Comparison of ENCODE assay signal across 2 cellular contexts in genomic region chr4:53476232-53477037, GRCh38.
TF ChIP-seq lines count a peak whose summit lies in the region.

No MANE protein-coding gene starts in this region.

TF ChIP-seq in GM23338, 12 proteins besides CTCF, POLR2A, EP300 and RAD21 (continued from another document):
- TF ChIP-seq REST (IDR thresholded peaks at IDR 0.05; ENCODE audit: unreplicated experiment) (no peak), EZH2 (IDR thresholded peaks at IDR 0.05; ENCODE audit: low read depth, unreplicated experiment) (no peak), STAT1 (IDR thresholded peaks at IDR 0.05; ENCODE audit: unreplicated experiment) (no peak), ZNF462 (CRISPR knock-in tag; IDR thresholded peaks at IDR 0.05) (no peak), ZNF331 (CRISPR knock-in tag; IDR thresholded peaks at IDR 0.05; ENCODE audit: low read depth) (no peak), CREB1 (CRISPR knock-in tag; IDR thresholded peaks at IDR 0.05; ENCODE audit: low read depth) (no peak), POLR2AphosphoS5 (IDR thresholded peaks at IDR 0.05; ENCODE audit: low read depth) (no peak), ETS1 (IDR thresholded peaks at IDR 0.05) (no peak)

TF ChIP-seq in SK-N-SH, 30 proteins besides CTCF, POLR2A, EP300 and RAD21 (continued from another document):
- TF ChIP-seq REST (IDR thresholded peaks at IDR 0.05; ENCODE audit: low read depth, low read length) (no peak), FOXM1 (IDR thresholded peaks at IDR 0.05; ENCODE audit: low read depth) (no peak), POLR2AphosphoS5 (IDR thresholded peaks at IDR 0.05; ENCODE audit: low read depth, low read length) (peak; percentile 18; the same call in 1 of the 2 replicates), PBX3 (IDR thresholded peaks at IDR 0.05) (peak; percentile 38; the same call in 1 of the 2 replicates), MXI1 (IDR thresholded peaks at IDR 0.05; ENCODE audit: low read depth, low read length) (no peak), GATA2 (CRISPR knock-in tag; IDR thresholded peaks at IDR 0.05) (no peak), IRF3 (IDR thresholded peaks at IDR 0.05; ENCODE audit: low read depth, low read length) (no peak), TEAD4 (IDR thresholded peaks at IDR 0.05; ENCODE audit: borderline replicate concordance, insufficient read depth) (no peak), YY1 (IDR thresholded peaks at IDR 0.05; ENCODE audit: low read depth) (no peak), GABPA (IDR thresholded peaks at IDR 0.05; ENCODE audit: low read depth) (no peak), NFIC (IDR thresholded peaks at IDR 0.05; ENCODE audit: borderline replicate concordance) (no peak), CHD2 (IDR thresholded peaks at IDR 0.05; ENCODE audit: low read length, partially characterized antibody) (no peak), MEF2A (IDR thresholded peaks at IDR 0.05; ENCODE audit: borderline replicate concordance, low read depth) (no peak), NRF1 (IDR thresholded peaks at IDR 0.05; ENCODE audit: low read depth, low read length) (no peak)
- TF ChIP-seq, protein P1, sequence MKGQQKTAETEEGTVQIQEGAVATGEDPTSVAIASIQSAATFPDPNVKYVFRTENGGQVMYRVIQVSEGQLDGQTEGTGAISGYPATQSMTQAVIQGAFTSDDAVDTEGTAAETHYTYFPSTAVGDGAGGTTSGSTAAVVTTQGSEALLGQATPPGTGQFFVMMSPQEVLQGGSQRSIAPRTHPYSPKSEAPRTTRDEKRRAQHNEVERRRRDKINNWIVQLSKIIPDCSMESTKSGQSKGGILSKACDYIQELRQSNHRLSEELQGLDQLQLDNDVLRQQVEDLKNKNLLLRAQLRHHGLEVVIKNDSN (IDR thresholded peaks at IDR 0.05; ENCODE audit: borderline replicate concordance, low read depth): peak; percentile 81
- TF ChIP-seq, protein P2, sequence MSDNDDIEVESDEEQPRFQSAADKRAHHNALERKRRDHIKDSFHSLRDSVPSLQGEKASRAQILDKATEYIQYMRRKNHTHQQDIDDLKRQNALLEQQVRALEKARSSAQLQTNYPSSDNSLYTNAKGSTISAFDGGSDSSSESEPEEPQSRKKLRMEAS (IDR thresholded peaks at IDR 0.05; ENCODE audit: low read depth): no peak
